ENCODE assay signal across 24 cellular contexts in the genomic region with DNA sequence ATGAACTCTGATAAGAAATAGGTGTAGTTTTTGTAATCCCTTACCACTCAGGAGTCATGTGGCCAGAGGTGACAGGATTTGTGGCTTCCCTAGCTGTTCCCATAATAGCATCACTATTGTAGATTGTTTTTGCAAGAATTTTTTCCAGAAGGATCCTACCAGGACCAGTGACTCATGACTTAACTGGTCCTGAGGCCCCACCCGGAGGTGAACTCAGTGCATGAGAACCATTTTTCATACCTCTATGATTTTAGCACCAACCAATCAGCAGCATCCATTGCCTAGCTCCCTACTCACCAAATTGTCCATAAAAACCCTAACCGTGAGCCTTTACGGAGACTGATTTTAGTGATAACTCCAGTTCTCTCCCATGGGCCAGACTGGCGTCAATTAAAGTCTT.
DNase-seq lines count a peak whose midpoint lies in the region; TF ChIP-seq lines count a peak whose summit lies in the region.
"Had no signal": no experiment of that assay in that cellular context is flagged by ENCODE, and none has a peak within 500 bp of the region (broad histone marks: within the 10 kb centered on the region; RNA-seq: fewer than 3 reads in every experiment).

No MANE protein-coding gene starts in this region.

- TF ChIP-seq EP300 in tibial nerve (IDR thresholded peaks at IDR 0.05) = no peak

- no peaks in the 10 kb centered on the region for H3K27me3 ChIP-seq in tibial nerve
- H3K27me3 ChIP-seq in MM.1S (replicated peaks; ENCODE audit: insufficient read depth, low read length) = no peaks in the 10 kb centered on the region
- H3K27me3 ChIP-seq: neutrophil, sigmoid colon, SJCRH30, thyroid gland had no signal

- H3K9ac ChIP-seq in MM.1S (ENCODE audit: low read length) = no peak overlapping the region

- no peaks in the 10 kb centered on the region for H3K4me1 ChIP-seq in tibial nerve
- no peaks in the 10 kb centered on the region for H3K4me1 ChIP-seq in MM.1S (ENCODE audit: low read length)
- H3K4me1 ChIP-seq: sigmoid colon, SJCRH30, thyroid gland had no signal

- H3K9me3 ChIP-seq in tibial nerve (no peaks in the 10 kb centered on the region), MM.1S (replicated peaks; ENCODE audit: insufficient read depth, low read length) (no peaks in the 10 kb centered on the region)
- H3K9me3 ChIP-seq: neutrophil, sigmoid colon, SJCRH30, thyroid gland had no signal

- no peak overlapping the region for H3K4me2 ChIP-seq in MM.1S (ENCODE audit: low read depth, low read length)

- TF ChIP-seq CTCF in tibial nerve (IDR thresholded peaks at IDR 0.05) (no peak), MM.1S (IDR thresholded peaks at IDR 0.05; ENCODE audit: low read length) (no peak)

- no peaks in the 10 kb centered on the region for H3K79me2 ChIP-seq in MM.1S (ENCODE audit: low read length)

- peak; percentile 55 for DNase-seq in EH (ENCODE audit: low read depth)
- DNase-seq in LHCN-M2 (ENCODE audit: low read depth) = peak; percentile 21
- peak; percentile 8 for DNase-seq in astrocyte of the hippocampus (ENCODE audit: low read depth, low spot score)
- DNase-seq in hepatic stellate cell (ENCODE audit: low spot score) = peak; percentile 8
- no peak for DNase-seq in tibial nerve (ENCODE audit: low spot score in 2 of 2)
- no peak for DNase-seq in caudate nucleus (lab: John Stamatoyannopoulos, UW)
- no peak for DNase-seq in activated naive CD4-positive, alpha-beta T cell (lab: John Stamatoyannopoulos, UW)
- no peak for DNase-seq in MM.1S
- DNase-seq: activated CD4-positive, alpha-beta memory T cell treated with anti-CD3 and anti-CD28 coated beads, Interleukin-2, amount 10 ng/mL, durations not matched to agents 7 days and 5 days; activated CD4-positive, CD25-positive, alpha-beta regulatory T cell treated with anti-CD3 and anti-CD28 coated beads, Interleukin-2, amount 50 U/mL, for 72 hours; activated naive CD8-positive, alpha-beta T cell treated with anti-CD3 and anti-CD28 coated beads, Interleukin-2, amount 10 ng/mL, durations not matched to agents 7 days and 5 days; CD4-positive, CD25-positive, alpha-beta regulatory T cell; cortex of kidney; DMS 273 treated with DMSO at 0.1 percent for 48 hours; GDM1; left colon; NCI-H1417; NCI-H510A treated with DMSO at 0.1 percent for 48 hours; sigmoid colon; SJCRH30; stimulated activated CD4-positive, alpha-beta T cell treated with anti-CD3 and anti-CD28 coated beads, Interleukin-15, amount 100 ng/mL, for 24 hours; stimulated activated naive CD8-positive, alpha-beta T cell treated with anti-CD3 and anti-CD28 coated beads, Interleukin-15, amount 100 ng/mL, for 72 hours; thyroid gland had no signal

- H3F3A ChIP-seq in MM.1S (ENCODE audit: insufficient read depth, low read length) = no peaks in the 10 kb centered on the region

- no peak for TF ChIP-seq POLR2A in tibial nerve (IDR thresholded peaks at IDR 0.05)

- H2AFZ ChIP-seq in MM.1S (ENCODE audit: low read length) = no peak overlapping the region

- WGBS in tibial nerve, 2 donors = 88 to 93% methylated on average over 4 of the region's 4 CpGs

- no peak overlapping the region for H3K4me3 ChIP-seq in tibial nerve
- H3K4me3 ChIP-seq in MM.1S (ENCODE audit: low read length) = no peak overlapping the region
- H3K4me3 ChIP-seq: sigmoid colon, SJCRH30, thyroid gland had no signal

- H3K9me2 ChIP-seq in MM.1S (replicated peaks; ENCODE audit: insufficient read depth, low read length) = no peaks in the 10 kb centered on the region

- H4K20me1 ChIP-seq in MM.1S (ENCODE audit: insufficient read depth, low read length) = no peaks in the 10 kb centered on the region

- no peak overlapping the region for H3K27ac ChIP-seq in tibial nerve
- no peak overlapping the region for H3K27ac ChIP-seq in caudate nucleus (ENCODE audit: low read depth, low read length)
- H3K27ac ChIP-seq in MM.1S (ENCODE audit: low read length) = no peak overlapping the region
- H3K27ac ChIP-seq: neutrophil, sigmoid colon, SJCRH30, thyroid gland had no signal

- H3K36me3 ChIP-seq in tibial nerve (no peaks in the 10 kb centered on the region), MM.1S (replicated peaks; ENCODE audit: insufficient read depth, low read length) (no peaks in the 10 kb centered on the region)
- H3K36me3 ChIP-seq: neutrophil, sigmoid colon, SJCRH30, thyroid gland had no signal

Comparison
In these comparisons a context has a peak if more than half of its experiments do, and no peak if none do; other contexts are left out.
1. DNase-seq: peak in EH (single experiment), LHCN-M2 (single experiment), astrocyte of the hippocampus (single experiment) and hepatic stellate cell (single experiment); none in tibial nerve (0 of 2), caudate nucleus (0 of 61), activated naive CD4-positive, alpha-beta T cell (0 of 4) and MM.1S (single experiment).